In genomic region chr17:46158323-46159296, GRCh38 we compare ENCODE assay signal across 8 cellular contexts. TPM values are rescaled to one million over a fixed set of nuclear protein-coding genes. Genes with fewer than 3 reads are reported as not detected.
DNase-seq lines count a peak whose midpoint lies in the region; ATAC-seq, FAIRE-seq and TF ChIP-seq lines count a peak whose summit lies in the region.

No MANE protein-coding gene starts in this region.

- DNase-seq in DMS79 treated with DMSO at 0.1 percent for 48 hours (lab: John Stamatoyannopoulos, UW) (peak; percentile 80), NCI-H345 treated with DMSO at 0.1 percent for 48 hours (lab: John Stamatoyannopoulos, UW; ENCODE audit: unreplicated experiment) (peak; percentile 29), pancreas (peak in 1 of 6 donors; percentile 42), putamen (ENCODE audit: low spot score) (no peak), SKM-1 (lab: John Stamatoyannopoulos, UW; ENCODE audit: unreplicated experiment) (no peak), Ammon's horn (ENCODE audit: low spot score) (no peak)
- DNase-seq in effector memory CD8-positive, alpha-beta T cell, result no peak

- no peak overlapping the region for H3K4me3 ChIP-seq in pancreas

- H3K36me3 Mint-ChIP-seq in effector memory CD8-positive, alpha-beta T cell (ENCODE audit: insufficient read depth), result peaks cover 20% of the 10 kb centered on the region

- ATAC-seq in effector memory CD8-positive, alpha-beta T cell (replicated peaks), result no peak
- ATAC-seq in pancreas (peak; percentile 27 to 55 (median 39)), HG02610 (IDR thresholded peaks at IDR 0.05; ENCODE audit: unreplicated experiment) (no peak)

- intact Hi-C loops in pancreas (cut with DNase I), result no loop called here

- peak overlapping the region; percentile 21 to 71 for H3K27ac Mint-ChIP-seq in effector memory CD8-positive, alpha-beta T cell

- FAIRE-seq in pancreas (lab: Jason Lieb, UNC), result no peak

- no peaks in the 10 kb centered on the region for H3K27me3 ChIP-seq in pancreas

- peak overlapping the region in 1 of 2 donors; percentile 39 for H3K4me3 Mint-ChIP-seq in effector memory CD8-positive, alpha-beta T cell

- H3K9me3 Mint-ChIP-seq in effector memory CD8-positive, alpha-beta T cell, result no peaks in the 10 kb centered on the region

- peaks cover 27 to 63% (median 62%) of the 10 kb centered on the region in 3 donors for H3K4me1 ChIP-seq in pancreas

- H3K27ac ChIP-seq in pancreas, result peak overlapping the region in 2 of 4 donors; percentile 5 to 16

- no peak for TF ChIP-seq CTCF in pancreas (IDR thresholded peaks at IDR 0.05)

- H3K4me1 Mint-ChIP-seq in effector memory CD8-positive, alpha-beta T cell (ENCODE audit: low read depth in 2 of 2), result peaks cover 64 to 82% of the 10 kb centered on the region in 2 donors

- no peaks in the 10 kb centered on the region for H3K36me3 ChIP-seq in pancreas

- no peaks in the 10 kb centered on the region for H3K9me3 ChIP-seq in pancreas

- 52% methylated on average over 18 of the region's 18 CpGs for WGBS in pancreas, 2 donors

- H3K27me3 Mint-ChIP-seq in effector memory CD8-positive, alpha-beta T cell, result no peaks in the 10 kb centered on the region

RNA-seq across cellular contexts. Expression of gene KANSL1, which starts 34.6 kb away (rescaled TPM):
- 10 to 100 TPM; 35.3 to 86.6 (median 48.9) TPM for total RNA-seq in pancreas
- polyA plus RNA-seq in pancreas, result 10 to 100 TPM; 24.6 to 30.3 TPM

Comparison
In these comparisons a context has a peak if more than half of its experiments do, and no peak if none do; other contexts are left out.
1. DNase-seq: peak in DMS79 treated with DMSO at 0.1 percent for 48 hours (single experiment) and NCI-H345 treated with DMSO at 0.1 percent for 48 hours (single experiment); none in effector memory CD8-positive, alpha-beta T cell (0 of 3), putamen (single experiment), SKM-1 (single experiment) and Ammon's horn (single experiment).
2. ATAC-seq: peak in pancreas (4 of 4); none in effector memory CD8-positive, alpha-beta T cell (single experiment) and HG02610 (single experiment).